In genomic region chr14:94077823-94078222, GRCh38 we compare ENCODE assay signal across 10 cellular contexts. TPM values are rescaled to one million over a fixed set of nuclear protein-coding genes. Genes with fewer than 3 reads are reported as not detected.
DNase-seq lines count a peak whose midpoint lies in the region; ATAC-seq and TF ChIP-seq lines count a peak whose summit lies in the region.
"Had no signal": no experiment of that assay in that cellular context is flagged by ENCODE, and none has a peak within 500 bp of the region (broad histone marks: within the 10 kb centered on the region; RNA-seq: fewer than 3 reads in every experiment).

No MANE protein-coding gene starts in this region.

- H3K27ac ChIP-seq in heart left ventricle: no peak overlapping the region
- H3K27ac ChIP-seq in ascending aorta: no peak overlapping the region
- no peak overlapping the region for H3K27ac ChIP-seq in upper lobe of right lung

- ATAC-seq in heart left ventricle (no peak), left ventricle myocardium superior (no peak), upper lobe of right lung (no peak), GM19351 (IDR thresholded peaks at IDR 0.05; ENCODE audit: unreplicated experiment) (no peak)

- intact Hi-C loops in heart left ventricle (cut with DNase I) (loop anchor here in 1 of 10 donors (2.0 kb wide), 1 partner anchor 51 kb away; the partner anchor contains the start of gene IFI27L2), left ventricle myocardium superior (cut with micrococcal nuclease) (no loop called here), ascending aorta (cut with DNase I) (no loop called here), upper lobe of right lung (cut with DNase I) (no loop called here)

- H3K4me3 ChIP-seq in heart left ventricle: peak overlapping the region in 10 of 12 donors; percentile 1 to 100 (median 90)
- peak overlapping the region; percentile 72 to 98 for H3K4me3 ChIP-seq in ascending aorta
- peak overlapping the region; percentile 22 for H3K4me3 ChIP-seq in mucosa of stomach (ENCODE audit: low read length)
- peak overlapping the region; percentile 84 for H3K4me3 ChIP-seq in upper lobe of right lung

- H3K4me1 ChIP-seq in heart left ventricle: peaks cover 12 to 59% (median 45%) of the 10 kb centered on the region in 12 donors
- H3K4me1 ChIP-seq in ascending aorta: peaks cover 6 to 30% of the 10 kb centered on the region in 2 donors
- H3K4me1 ChIP-seq in mucosa of stomach (ENCODE audit: control insufficient read depth, insufficient read depth, low read length): peaks cover 32% of the 10 kb centered on the region
- peaks cover 49% of the 10 kb centered on the region for H3K4me1 ChIP-seq in upper lobe of right lung

- H3K9me3 ChIP-seq in heart left ventricle (peaks cover 0 to 32% (median 16%) of the 10 kb centered on the region in 12 donors), ascending aorta (peaks cover 7 to 31% of the 10 kb centered on the region in 2 donors), mucosa of stomach (ENCODE audit: control insufficient read depth, low read length) (peaks cover 5% of the 10 kb centered on the region), upper lobe of right lung (peaks cover 18% of the 10 kb centered on the region)

- no peak for DNase-seq in heart left ventricle
- no peak for DNase-seq in left ventricle myocardium superior
- DNase-seq in ascending aorta (ENCODE audit: low spot score in 2 of 2): no peak
- DNase-seq in upper lobe of right lung: no peak
- no peak for DNase-seq in 8988T
- DNase-seq in kidney tubule cell (ENCODE audit: low spot score): no peak
- DNase-seq: C1 segment of cervical spinal cord, NCI-H1930 had no signal

- TF ChIP-seq POLR2A in heart left ventricle (IDR thresholded peaks at IDR 0.05): no peak

- no peak for TF ChIP-seq CTCF in heart left ventricle (IDR thresholded peaks at IDR 0.05)
- TF ChIP-seq CTCF in ascending aorta (IDR thresholded peaks at IDR 0.05): no peak
- no peak for TF ChIP-seq CTCF in upper lobe of right lung (IDR thresholded peaks at IDR 0.05)

- WGBS in heart left ventricle, 4 donors: 69 to 75% (median 72%) methylated on average over 5 of the region's 5 CpGs

- H3K27me3 ChIP-seq in heart left ventricle (no peaks in the 10 kb centered on the region), ascending aorta (no peaks in the 10 kb centered on the region), mucosa of stomach (ENCODE audit: control insufficient read depth, insufficient read depth, low read length) (no peaks in the 10 kb centered on the region), upper lobe of right lung (no peaks in the 10 kb centered on the region)

- H3K36me3 ChIP-seq in heart left ventricle (peaks cover 0 to 53% (median 17%) of the 10 kb centered on the region in 9 donors), ascending aorta (peaks cover 0 to 31% of the 10 kb centered on the region in 2 donors), mucosa of stomach (ENCODE audit: control insufficient read depth, insufficient read depth, low read length) (peaks cover 5% of the 10 kb centered on the region), upper lobe of right lung (peaks cover 30% of the 10 kb centered on the region)

- no peak overlapping the region for H3K9ac ChIP-seq in mucosa of stomach (ENCODE audit: low read length)

RNA-seq across cellular contexts. Expression of gene DDX24, which starts 3.2 kb away (rescaled TPM):
- 100 to 1,000 TPM; 161 to 268 (median 209) TPM for total RNA-seq in heart left ventricle
- polyA plus RNA-seq in heart left ventricle: 100 to 1,000 TPM; 113 to 123 TPM
- 198 TPM for total RNA-seq in left ventricle myocardium superior
- 104 TPM for total RNA-seq in ascending aorta
- total RNA-seq in upper lobe of right lung: 191 TPM

RNA-seq across cellular contexts. Expression of gene IFI27L1, which starts 3.3 kb away (rescaled TPM):
- 10 to 100 TPM in 7 of 9 donors, 1 to 10 TPM in 2; 8.9 to 30.8 (median 16.0) TPM for total RNA-seq in heart left ventricle
- 10 to 100 TPM; 19.4 to 45.0 TPM for polyA plus RNA-seq in heart left ventricle
- total RNA-seq in left ventricle myocardium superior: 9.7 TPM
- not detected for total RNA-seq in ascending aorta
- total RNA-seq in upper lobe of right lung: 15.2 TPM

RNA-seq across cellular contexts. Expression of gene IFI27, which starts 32.7 kb away (rescaled TPM):
- total RNA-seq in heart left ventricle (100 to 1,000 TPM; 135 to 458 (median 177) TPM), left ventricle myocardium superior (151 TPM), ascending aorta (209 TPM), upper lobe of right lung (312 TPM)
- polyA plus RNA-seq in heart left ventricle: 100 to 1,000 TPM; 446 to 469 TPM

RNA-seq across cellular contexts. Expression of gene IFI27L2, which starts 51.6 kb away (rescaled TPM):
- total RNA-seq in heart left ventricle (100 to 1,000 TPM in 1 of 9 donors, 10 to 100 TPM in 8; 44.8 to 102 (median 61.4) TPM), left ventricle myocardium superior (41.1 TPM), ascending aorta (36.0 TPM), upper lobe of right lung (32.4 TPM)
- polyA plus RNA-seq in heart left ventricle: 10 to 100 TPM; 68.9 to 71.3 TPM

RNA-seq across cellular contexts. Expression of gene OTUB2, which starts 51.7 kb away (rescaled TPM):
- total RNA-seq in heart left ventricle: under 1 TPM; 0.09 to 0.60 (median 0.38) TPM
- polyA plus RNA-seq in heart left ventricle: under 1 TPM; 0.19 to 0.50 TPM
- 0.52 TPM for total RNA-seq in left ventricle myocardium superior
- total RNA-seq in ascending aorta: 0.21 TPM
- total RNA-seq in upper lobe of right lung: 1.0 TPM

Comparison
In these comparisons a context has a peak if more than half of its experiments do, and no peak if none do; other contexts are left out.
1. H3K4me3 ChIP-seq: peak in every context shown above with its lines; median percentile 90 in heart left ventricle; 85 in ascending aorta; 84 in upper lobe of right lung; 22 in mucosa of stomach.